Comparison of ENCODE assay signal across 34 cellular contexts in genomic region chr12:130856088-130856487, GRCh38. TPM values are rescaled to one million over a fixed set of nuclear protein-coding genes. Genes with fewer than 3 reads are reported as not detected.
A peak's percentile ranks its signal among the peaks of the same experiment; 100 is the strongest.
DNase-seq lines count a peak whose midpoint lies in the region; ATAC-seq, FAIRE-seq and TF ChIP-seq lines count a peak whose summit lies in the region.
"Had no signal": no experiment of that assay in that cellular context is flagged by ENCODE, and none has a peak within 500 bp of the region (broad histone marks: within the 10 kb centered on the region; RNA-seq: fewer than 3 reads in every experiment).

No MANE protein-coding gene starts in this region.

- TF ChIP-seq POLR2A in K562 (conservative IDR thresholded peaks at IDR 0.05), result no peak

- 98% methylated on average over 4 of the region's 4 CpGs for WGBS in K562 (ENCODE audit: insufficient coverage, low coverage, missing lambda C conversion rate)

- peak overlapping the region; percentile 85 for H3K27ac ChIP-seq in K562 (ENCODE audit: extremely low read depth, low read depth, low read length)
- no peak overlapping the region for H3K27ac ChIP-seq in coronary artery
- H3K27ac ChIP-seq: 22Rv1; A549; BLaER1; BLaER1 treated with 17β-estradiol and CSF1 and Interleukin-3, amounts not matched to agents 10 nM and 100 nM; C4-2B had no signal

- CTCF ChIA-PET in K562 (lab: Yijun Ruan, JAX; ENCODE audit: low intra/inter-chr PET ratio), result no interaction called here

- no peak overlapping the region; a peak in 1 of 4 replicates for H3K9ac ChIP-seq in K562 (ENCODE audit: insufficient read depth in 1 of 2, low read depth in 2 of 2, low read length in 2 of 2)
- H3K9ac ChIP-seq: BLaER1; BLaER1 treated with 17β-estradiol and CSF1 and Interleukin-3, amounts not matched to agents 10 nM and 100 nM had no signal

- ATAC-seq in K562 (no peak), Right ventricle myocardium superior (ENCODE audit: poor library complexity) (no peak)
- ATAC-seq: A549; CD8-positive, alpha-beta T cell had no signal

- peak overlapping the region; percentile 62 for H2AFZ ChIP-seq in K562 (ENCODE audit: low read depth, low read length)

- POLR2A ChIA-PET in K562 (lab: Yijun Ruan, JAX), result no interaction called here

- H3K4me3 ChIP-seq in K562, result no peak overlapping the region
- no peak overlapping the region for H3K4me3 ChIP-seq in coronary artery
- H3K4me3 ChIP-seq in HAP-1, result no peak overlapping the region
- H3K4me3 ChIP-seq: A549; BLaER1; BLaER1 treated with 17β-estradiol and CSF1 and Interleukin-3, amounts not matched to agents 10 nM and 100 nM had no signal

- peak; percentile 4 for DNase-seq in activated CD8-positive, alpha-beta memory T cell treated with anti-CD3 and anti-CD28 coated beads, Interleukin-2, amount 50 U/mL, for 48 hours
- no peak for DNase-seq in activated CD8-positive, alpha-beta memory T cell treated with anti-CD3 and anti-CD28 coated beads for 24 hours
- no peak for DNase-seq in K562 (ENCODE audit: extremely low read depth in 1 of 4, low spot score in 3 of 4)
- peak; percentile 26 for DNase-seq in coronary artery (ENCODE audit: low spot score)
- DNase-seq in islet precursor cell, result peak; percentile 10
- DNase-seq in HAP-1 (ENCODE audit: low spot score in 2 of 2), result no peak
- no peak for DNase-seq in Right ventricle myocardium superior
- DNase-seq in ACHN, result no peak
- DNase-seq: 8988T; AML-193; BE2C; C1 segment of cervical spinal cord; Caco-2; Calu3; CD4-positive, alpha-beta memory T cell; CD4-positive, alpha-beta T cell; CD4-positive, CD25-positive, alpha-beta regulatory T cell; CD8-positive, alpha-beta memory T cell; CD8-positive, alpha-beta T cell; COR-L47; DMS 273 treated with DMSO at 0.1 percent for 48 hours; DMS153; DMS53; DMS79; DMS79 treated with DMSO at 0.1 percent for 48 hours; DND-41; EL had no signal

- TF ChIP-seq CTCF in K562 (IDR thresholded peaks at IDR 0.05 in 2 of 3, conservative IDR thresholded peaks at IDR 0.05 in 1 of 3; ENCODE audit: insufficient read depth in 2 of 3, low read depth in 1 of 3, low read length in 3 of 3), result no peak
- TF ChIP-seq CTCF in coronary artery (IDR thresholded peaks at IDR 0.05), result no peak

- no peak for TF ChIP-seq EP300 in K562 (IDR thresholded peaks at IDR 0.05; ENCODE audit: low read length)

- in situ Hi-C loops in K562 (cut with MboI), result no loop called here
- in situ Hi-C loops in HAP-1 (cut with MboI; ENCODE audit: low sequenced_read_pairs), result no loop called here
- in situ Hi-C loops in ACHN (cut with HindIII; ENCODE audit: low pct_ligation_motif_present, low pct_unique_long_range_greater_than_20kb, low sequenced_read_pairs), result no loop called here

- no peaks in the 10 kb centered on the region for H3K79me2 ChIP-seq in K562 (ENCODE audit: control insufficient read depth, insufficient read depth, low read length)

- no peaks in the 10 kb centered on the region for H4K20me1 ChIP-seq in K562 (replicated peaks; ENCODE audit: control insufficient read depth, insufficient read depth, low read length)
- H4K20me1 ChIP-seq: BLaER1; BLaER1 treated with 17β-estradiol and CSF1 and Interleukin-3, amounts not matched to agents 10 nM and 100 nM had no signal

- no peak overlapping the region; the same call in 1 of the 2 replicates for H3K4me2 ChIP-seq in K562 (ENCODE audit: insufficient read depth, low read length)
- H3K4me2 ChIP-seq: A549; BLaER1; BLaER1 treated with 17β-estradiol and CSF1 and Interleukin-3, amounts not matched to agents 10 nM and 100 nM had no signal

- intact Hi-C loops in K562 (cut with micrococcal nuclease), result no loop called here
- intact Hi-C loops in Right ventricle myocardium superior (cut with DNase I), result no loop called here

- H3K9me1 ChIP-seq in K562 (ENCODE audit: control insufficient read depth, insufficient read depth, low read length), result no peaks in the 10 kb centered on the region

- BruUV-seq in K562 (replicated peaks; lab: Mats Ljungman, UMichigan), result no TSS peak

- H3K4me1 ChIP-seq in K562 (replicated peaks in 1 of 2; ENCODE audit: control insufficient read depth in 2 of 2, insufficient read depth in 2 of 2, low read length in 2 of 2), result peaks cover 32 to 35% of the 10 kb centered on the region in 2 experiments
- H3K4me1 ChIP-seq in HAP-1, result peaks cover 13% of the 10 kb centered on the region
- H3K4me1 ChIP-seq: A549; BE2C; BLaER1; BLaER1 treated with 17β-estradiol and CSF1 and Interleukin-3, amounts not matched to agents 10 nM and 100 nM; Caco-2 had no signal

- no peak for FAIRE-seq in K562 (lab: Jason Lieb, UNC)
- FAIRE-seq: A204.1, A549, D721Med had no signal

- no peaks in the 10 kb centered on the region for H3K36me3 ChIP-seq in K562 (ENCODE audit: control insufficient read depth, insufficient read depth, low read length)
- no peaks in the 10 kb centered on the region for H3K36me3 ChIP-seq in HAP-1 (replicated peaks)
- H3K36me3 ChIP-seq: BE2C; BLaER1; BLaER1 treated with 17β-estradiol and CSF1 and Interleukin-3, amounts not matched to agents 10 nM and 100 nM had no signal

- H3K9me3 ChIP-seq in K562 (replicated peaks; ENCODE audit: control insufficient read depth, insufficient read depth, low read depth, low read length) (peaks cover 22% of the 10 kb centered on the region), HAP-1 (no peaks in the 10 kb centered on the region)
- H3K9me3 ChIP-seq: BE2C had no signal

- no peak for TF ChIP-seq RAD21 in K562 (CRISPR knock-in tag; conservative IDR thresholded peaks at IDR 0.05 in 1 of 2, IDR thresholded peaks at IDR 0.05 in 1 of 2)

- no peaks in the 10 kb centered on the region for H3K27me3 ChIP-seq in K562 (ENCODE audit: control insufficient read depth in 2 of 2, insufficient read depth in 2 of 2, low read length in 2 of 2)
- H3K27me3 ChIP-seq in HAP-1 (ENCODE audit: low read depth), result no peaks in the 10 kb centered on the region
- H3K27me3 ChIP-seq: BE2C; BLaER1; BLaER1 treated with 17β-estradiol and CSF1 and Interleukin-3, amounts not matched to agents 10 nM and 100 nM had no signal

TF ChIP-seq in K562, 482 proteins besides CTCF, POLR2A, EP300 and RAD21 (continues in another document):
- TF ChIP-seq CBFA2T2 (conservative IDR thresholded peaks at IDR 0.05), result no peak
- TF ChIP-seq CREB3 (tag; conservative IDR thresholded peaks at IDR 0.05; ENCODE audit: low read depth), result 0 out of 2 replicates have a peak, but pooled peaks have one; percentile 19
- TF ChIP-seq PTTG1 (tag; IDR thresholded peaks at IDR 0.05; ENCODE audit: low read depth), result peak; percentile 76
- peak; percentile 57 for TF ChIP-seq PTRF (tag; IDR thresholded peaks at IDR 0.05)
- no peak for TF ChIP-seq NR2C1 (IDR thresholded peaks at IDR 0.05)
- TF ChIP-seq NR2C1 (tag; IDR thresholded peaks at IDR 0.05), result 0 out of 2 replicates have a peak, but pooled peaks have one; percentile 10
- TF ChIP-seq BMI1 (IDR thresholded peaks at IDR 0.05; ENCODE audit: low read length), result no peak
- TF ChIP-seq ZNF311 (CRISPR knock-in tag; IDR thresholded peaks at IDR 0.05), result peak; percentile 71
- TF ChIP-seq NR4A1 (CRISPR knock-in tag; IDR thresholded peaks at IDR 0.05), result no peak
- TF ChIP-seq NR4A1 (tag; IDR thresholded peaks at IDR 0.05), result 0 out of 2 replicates have a peak, but pooled peaks have one; percentile 41

RNA-seq across cellular contexts. Expression of gene RAN, which starts 15.8 kb away (rescaled TPM):
- total RNA-seq in K562 (2011; cell fraction: chromatin; rRNA removed; ENCODE audit: low replicate concordance), result 426 and 544 TPM in 2 replicates
- 304 and 396 TPM in 2 replicates for total RNA-seq in K562 (2011; cell fraction: nucleolus; rRNA removed)
- total RNA-seq in K562 (2011; cell fraction: nucleoplasm; rRNA removed), result 538 and 566 TPM in 2 replicates
- total RNA-seq in K562 (2014; rRNA removed) (1,828 and 1,851 TPM in 2 replicates), K562 (2014; rRNA removed; fragmentation: Illumina TruSeq; extraction: Trizol) (1,816 and 1,953 TPM in 2 replicates), K562 (2015; rRNA removed; fragmentation: Illumina TruSeq; extraction: Trizol) (1,595 and 1,687 TPM in 2 replicates), K562 (2021) (1,900 and 2,011 TPM in 2 replicates), Right ventricle myocardium superior (225 TPM)
- polyA plus RNA-seq in K562 (2011; rRNA removed) (2,715 and 3,820 TPM in 2 replicates), K562 (2014; fragmentation: Illumina TruSeq; extraction: Trizol) (2,154 and 2,300 TPM in 2 replicates), K562 (2014; fragmentation: Nextera tagmentation; extraction: Ambion mirVana) (1,000 to 10,000 TPM; 3,304 to 3,469 TPM), K562 (2014; rRNA removed) (2,326 and 2,761 TPM in 2 replicates)
- polyA plus RNA-seq in K562 (2011; cell fraction: cytosol; rRNA removed), result 1,510 and 2,406 TPM in 2 replicates
- polyA plus RNA-seq in K562 (2011; cell fraction: nucleus; rRNA removed), result 920 and 1,503 TPM in 2 replicates
- polyA plus RNA-seq in K562 (2012), result 1,349 and 2,558 TPM in 2 replicates
- 3,000 and 3,145 TPM in 2 replicates for polyA minus RNA-seq in K562 (2011; rRNA and poly(A)+ RNA removed)
- polyA minus RNA-seq in K562 (2011; cell fraction: cytosol; rRNA and poly(A)+ RNA removed), result 636 and 826 TPM in 2 replicates
- 110 and 239 TPM in 2 replicates for polyA minus RNA-seq in K562 (2011; cell fraction: nucleus; rRNA and poly(A)+ RNA removed)

RNA-seq across cellular contexts. Expression of gene STX2, which starts 17.0 kb away (rescaled TPM):
- 42.7 and 128 TPM in 2 replicates for total RNA-seq in K562 (2011; cell fraction: chromatin; rRNA removed; ENCODE audit: low replicate concordance)
- total RNA-seq in K562 (2011; cell fraction: nucleolus; rRNA removed), result 25.8 and 32.5 TPM in 2 replicates
- 46.3 and 62.1 TPM in 2 replicates for total RNA-seq in K562 (2011; cell fraction: nucleoplasm; rRNA removed)
- total RNA-seq in K562 (2014; rRNA removed), result 24.6 and 25.8 TPM in 2 replicates
- total RNA-seq in K562 (2014; rRNA removed; fragmentation: Illumina TruSeq; extraction: Trizol), result 35.0 and 38.5 TPM in 2 replicates
- 29.1 and 32.7 TPM in 2 replicates for total RNA-seq in K562 (2015; rRNA removed; fragmentation: Illumina TruSeq; extraction: Trizol)
- 24.4 and 25.0 TPM in 2 replicates for total RNA-seq in K562 (2021)
- polyA plus RNA-seq in K562 (2011; rRNA removed), result 48.8 and 54.6 TPM in 2 replicates
- polyA plus RNA-seq in K562 (2011; cell fraction: cytosol; rRNA removed), result 13.2 and 34.8 TPM in 2 replicates
- polyA plus RNA-seq in K562 (2011; cell fraction: nucleus; rRNA removed), result 83.4 and 119 TPM in 2 replicates
- 22.5 and 23.5 TPM in 2 replicates for polyA plus RNA-seq in K562 (2012)
- 29.7 and 34.9 TPM in 2 replicates for polyA plus RNA-seq in K562 (2014; fragmentation: Illumina TruSeq; extraction: Trizol)
- polyA plus RNA-seq in K562 (2014; fragmentation: Nextera tagmentation; extraction: Ambion mirVana), result 10 to 100 TPM; 22.2 to 24.7 TPM
- polyA plus RNA-seq in K562 (2014; rRNA removed), result 30.3 and 30.8 TPM in 2 replicates
- 34.8 and 38.8 TPM in 2 replicates for polyA minus RNA-seq in K562 (2011; rRNA and poly(A)+ RNA removed)
- 10.6 and 13.2 TPM in 2 replicates for polyA minus RNA-seq in K562 (2011; cell fraction: cytosol; rRNA and poly(A)+ RNA removed)
- 14.7 and 29.1 TPM in 2 replicates for polyA minus RNA-seq in K562 (2011; cell fraction: nucleus; rRNA and poly(A)+ RNA removed)
- total RNA-seq in Right ventricle myocardium superior, result 11.4 TPM

Comparison
In these comparisons a context has a peak if more than half of its experiments do, and no peak if none do; other contexts are left out.
1. DNase-seq: peak in activated CD8-positive, alpha-beta memory T cell treated with anti-CD3 and anti-CD28 coated beads, Interleukin-2, amount 50 U/mL, for 48 hours (single experiment), coronary artery (single experiment) and islet precursor cell (single experiment); none in activated CD8-positive, alpha-beta memory T cell treated with anti-CD3 and anti-CD28 coated beads for 24 hours (single experiment), K562 (0 of 4), HAP-1 (0 of 2), Right ventricle myocardium superior (single experiment) and ACHN (single experiment).